ENCODE assay signal across 8 cellular contexts in the genomic region with DNA sequence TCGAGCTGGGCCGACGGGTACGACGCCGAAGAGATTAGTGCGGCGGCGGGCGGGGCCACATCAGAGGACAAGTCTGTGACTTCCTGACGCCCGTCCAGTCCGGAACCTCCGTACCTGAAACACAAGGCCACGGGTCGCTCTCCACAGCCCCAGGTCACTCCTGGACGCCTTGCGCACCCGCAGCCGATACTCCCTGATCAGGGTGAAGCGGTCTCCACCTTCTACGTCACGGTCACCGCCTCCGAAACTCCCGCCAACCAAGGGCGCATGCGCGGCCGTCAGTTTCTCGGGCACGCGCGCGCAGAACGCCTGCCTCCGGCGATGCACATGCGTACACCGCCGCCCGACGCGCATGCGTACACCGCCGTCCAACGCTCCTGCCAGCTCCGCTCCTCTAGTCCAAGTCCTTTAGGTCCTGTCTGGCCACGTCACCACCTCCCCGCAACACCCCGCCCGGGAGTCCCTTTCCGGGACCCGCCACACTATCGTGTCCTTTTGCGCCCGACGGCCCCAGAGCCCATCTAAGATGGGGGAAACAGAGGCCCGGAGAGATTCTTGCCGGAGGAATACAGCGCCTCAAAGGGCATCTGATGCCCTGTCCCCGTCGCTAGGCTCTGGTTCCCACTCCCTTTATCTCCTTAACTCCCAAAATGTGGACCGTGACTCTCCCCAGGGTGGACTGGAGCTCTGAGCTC. TPM values are rescaled to one million over a fixed set of nuclear protein-coding genes. Genes with fewer than 3 reads are reported as not detected.
A peak's percentile ranks its signal among the peaks of the same experiment; 100 is the strongest.
DNase-seq lines count a peak whose midpoint lies in the region; ATAC-seq and TF ChIP-seq lines count a peak whose summit lies in the region.

A gene with protein sequence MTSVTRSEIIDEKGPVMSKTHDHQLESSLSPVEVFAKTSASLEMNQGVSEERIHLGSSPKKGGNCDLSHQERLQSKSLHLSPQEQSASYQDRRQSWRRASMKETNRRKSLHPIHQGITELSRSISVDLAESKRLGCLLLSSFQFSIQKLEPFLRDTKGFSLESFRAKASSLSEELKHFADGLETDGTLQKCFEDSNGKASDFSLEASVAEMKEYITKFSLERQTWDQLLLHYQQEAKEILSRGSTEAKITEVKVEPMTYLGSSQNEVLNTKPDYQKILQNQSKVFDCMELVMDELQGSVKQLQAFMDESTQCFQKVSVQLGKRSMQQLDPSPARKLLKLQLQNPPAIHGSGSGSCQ (minus strand): TSS at position 216 of the 695 bp plus-strand sequence. CDS start 2,305 bp downstream, outside the sequence.

- H3K27ac ChIP-seq in upper lobe of right lung: peak within 1 kb of the TSS; percentile 98

- no peak for TF ChIP-seq CTCF in upper lobe of right lung (IDR thresholded peaks at IDR 0.05)

- no peaks in the 10 kb centered on the region for H3K36me3 ChIP-seq in upper lobe of right lung

- H3K27me3 ChIP-seq in upper lobe of right lung: no peaks in the 10 kb centered on the region

- DNase-seq in NCI-H1694 (lab: John Stamatoyannopoulos, UW) (peak; percentile 89), amniotic epithelial cell (ENCODE audit: low read depth) (peak; percentile 88), left cardiac atrium (peak; percentile 97), posterior vena cava (ENCODE audit: low spot score) (peak; percentile 100), upper lobe of right lung (peak; percentile 100)

- H3K4me1 ChIP-seq in upper lobe of right lung: peaks cover 9% of the 10 kb centered on the region

- ATAC-seq in HG02884 (IDR thresholded peaks at IDR 0.05; ENCODE audit: unreplicated experiment) (peak; percentile 72), left cardiac atrium (peak; percentile 96 to 98), upper lobe of right lung (peak; percentile 96)

- peak; percentile 86 for TF ChIP-seq POLR2A in GM15510 (IDR thresholded peaks at IDR 0.05; ENCODE audit: borderline replicate concordance, extremely low read depth, insufficient read length)

- H3K9me3 ChIP-seq in upper lobe of right lung: no peaks in the 10 kb centered on the region

- peak within 1 kb of the TSS; percentile 81 for H3K4me3 ChIP-seq in upper lobe of right lung

- intact Hi-C loops in T-helper 1 cell treated with Interleukin-12 subunit alpha and Interleukin-12 subunit beta and Interleukin-4 antibody, amounts not matched to agents 30 ng/mL and 1 ng/mL, for 36 hours (cut with micrococcal nuclease): loop anchor here (1.0 to 5.0 kb wide), 11 partner anchors 27 to 1156 kb away; a partner anchor contains a TSS
- intact Hi-C loops in left cardiac atrium (cut with DNase I) (loop anchor here (10.0 kb wide), 2 partner anchors 91 to 219 kb away; a partner anchor contains a TSS), posterior vena cava (cut with DNase I) (no loop called here), upper lobe of right lung (cut with DNase I) (no loop called here)

RNA-seq across cellular contexts. Expression of the gene that starts here (rescaled TPM):
- total RNA-seq in T-helper 1 cell treated with Interleukin-12 subunit alpha and Interleukin-12 subunit beta and Interleukin-4 antibody, amounts not matched to agents 30 ng/mL and 1 ng/mL, for 36 hours: 25.0 and 25.2 TPM in 2 replicates
- total RNA-seq in left cardiac atrium: 1 to 10 TPM; 5.0 to 6.7 TPM
- total RNA-seq in posterior vena cava: 1 to 10 TPM; 7.1 to 7.2 TPM
- total RNA-seq in upper lobe of right lung: 7.5 TPM

Comparison
In these comparisons a context has a peak if more than half of its experiments do, and no peak if none do; other contexts are left out.
1. Peak in every context shown above with its lines: DNase-seq, ATAC-seq, H3K4me3 ChIP-seq and H3K27ac ChIP-seq.
2. intact Hi-C loops: an anchor here in T-helper 1 cell treated with Interleukin-12 subunit alpha and Interleukin-12 subunit beta and Interleukin-4 antibody, amounts not matched to agents 30 ng/mL and 1 ng/mL, for 36 hours (1.0 to 5.0 kb wide) and left cardiac atrium (10.0 kb wide); none called in posterior vena cava and upper lobe of right lung.